Comparison of ENCODE assay signal across 13 cellular contexts in genomic region chr11:11963842-11964773, GRCh38. TPM values are rescaled to one million over a fixed set of nuclear protein-coding genes. Genes with fewer than 3 reads are reported as not detected.
A peak's percentile ranks its signal among the peaks of the same experiment; 100 is the strongest.
DNase-seq lines count a peak whose midpoint lies in the region; ATAC-seq and TF ChIP-seq lines count a peak whose summit lies in the region.
"Had no signal": no experiment of that assay in that cellular context is flagged by ENCODE, and none has a peak within 500 bp of the region (broad histone marks: within the 10 kb centered on the region; RNA-seq: fewer than 3 reads in every experiment).

No MANE protein-coding gene starts in this region.

- in situ Hi-C loops in G401 (cut with HindIII; ENCODE audit: low sequenced_read_pairs) = no loop called here

- ATAC-seq in GM19351 (IDR thresholded peaks at IDR 0.05; ENCODE audit: unreplicated experiment) = no peak
- ATAC-seq in GM19452 (IDR thresholded peaks at IDR 0.05; ENCODE audit: unreplicated experiment) = no peak
- ATAC-seq in HG03378 (IDR thresholded peaks at IDR 0.05; ENCODE audit: unreplicated experiment) = no peak

- no peak overlapping the region for H3K4me3 ChIP-seq in dorsolateral prefrontal cortex
- H3K4me3 ChIP-seq: breast epithelium had no signal

- no peak for TF ChIP-seq CTCF in dorsolateral prefrontal cortex (IDR thresholded peaks at IDR 0.05 in 54 of 56, conservative IDR thresholded peaks at IDR 0.05 in 2 of 56; ENCODE audit: low read depth in 1 of 56, partially characterized antibody in 56 of 56)

- DNase-seq in G401 (ENCODE audit: low spot score) (peak; percentile 38), NCI-H1694 treated with DMSO at 0.1 percent for 48 hours (lab: John Stamatoyannopoulos, UW) (peak; percentile 54), dorsolateral prefrontal cortex (peak in 1 of 10 donors; percentile 34), mesenteric fat pad (ENCODE audit: low spot score) (peak; percentile 47), dermis blood vessel endothelial cell (no peak)
- DNase-seq: activated CD4-positive, alpha-beta memory T cell treated with anti-CD3 and anti-CD28 coated beads, Interleukin-2, amount 10 ng/mL, durations not matched to agents 7 days and 5 days; activated naive CD8-positive, alpha-beta T cell treated with anti-CD3 and anti-CD28 coated beads, Interleukin-2, amount 10 ng/mL, durations not matched to agents 7 days and 5 days; CD8-positive, alpha-beta memory T cell; effector memory CD4-positive, alpha-beta T cell had no signal

- H3K27me3 ChIP-seq in dorsolateral prefrontal cortex = no peaks in the 10 kb centered on the region
- H3K27me3 ChIP-seq: breast epithelium had no signal

- intact Hi-C loops in dorsolateral prefrontal cortex (cut with DNase I) = no loop called here

- H3K27ac ChIP-seq in dorsolateral prefrontal cortex = peak overlapping the region in 55 of 59 donors; percentile 15 to 93 (median 71)
- H3K27ac ChIP-seq: breast epithelium had no signal

RNA-seq across cellular contexts. Expression of gene DKK3, which starts 44.3 kb away (rescaled TPM):
- total RNA-seq in G401 (2014; rRNA removed; shearing (Covaris generic)) = 29.5 and 55.1 TPM in 2 replicates
- 1,000 to 10,000 TPM in 9 of 120 experiments, 100 to 1,000 TPM in 111; 391 to 1,132 (median 804) TPM for total RNA-seq in dorsolateral prefrontal cortex
- total RNA-seq in mesenteric fat pad = 8.9 TPM
- 107 and 156 TPM in 2 replicates for total RNA-seq in dermis blood vessel endothelial cell
- total RNA-seq: activated CD4-positive, alpha-beta memory T cell treated with anti-CD3 and anti-CD28 coated beads, Interleukin-2, amount 10 ng/mL, durations not matched to agents 7 days and 5 days had no signal
